Comparison of ENCODE assay signal across 2 cellular contexts in the genomic region with DNA sequence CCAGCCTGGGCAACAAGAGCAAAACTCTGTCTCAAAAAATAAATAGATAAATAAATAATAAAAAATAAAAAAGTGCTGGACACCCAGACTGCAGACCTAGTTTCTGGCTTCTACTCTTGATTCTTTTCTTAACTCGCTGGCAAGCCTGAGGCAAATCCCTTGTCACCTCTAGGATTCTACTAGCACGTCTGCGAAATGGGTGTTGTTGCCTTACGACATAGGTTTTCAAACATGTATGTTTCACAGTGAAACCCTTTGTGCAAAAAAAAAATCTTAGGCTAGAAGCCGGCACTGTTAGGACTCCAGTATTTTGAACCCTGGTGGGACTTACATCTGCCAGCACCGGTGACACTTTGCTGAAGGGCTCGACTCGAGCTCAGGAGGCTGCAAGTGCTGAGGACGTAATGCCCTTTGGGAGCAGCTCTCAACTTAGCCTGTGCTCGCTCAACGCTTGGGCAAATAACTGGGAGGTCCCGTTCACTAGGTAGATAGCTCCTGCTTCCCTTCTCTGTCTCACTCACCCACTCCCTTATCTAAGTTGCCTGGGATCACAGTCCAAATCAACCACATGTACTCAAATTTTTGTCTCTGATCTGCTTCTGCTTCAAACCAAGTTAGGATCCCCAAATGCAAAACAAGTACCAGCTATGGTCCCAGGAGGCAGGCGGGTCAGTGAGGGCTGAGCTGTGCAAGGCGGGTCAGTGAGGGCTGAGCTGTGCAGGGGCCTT.
TF ChIP-seq lines count a peak whose summit lies in the region.

No MANE protein-coding gene starts in this region.

TF ChIP-seq in GM23338, 12 proteins besides CTCF, POLR2A, EP300 and RAD21:
- TF ChIP-seq CREB1 (CRISPR knock-in tag; IDR thresholded peaks at IDR 0.05; ENCODE audit: low read depth) (no peak), JUNB (IDR thresholded peaks at IDR 0.05; ENCODE audit: unreplicated experiment) (no peak), EZH2phosphoT487 (IDR thresholded peaks at IDR 0.05; ENCODE audit: unreplicated experiment) (no peak), ZNF114 (CRISPR knock-in tag; IDR thresholded peaks at IDR 0.05) (no peak), STAT1 (IDR thresholded peaks at IDR 0.05; ENCODE audit: unreplicated experiment) (no peak)

TF ChIP-seq in HepG2, 621 proteins besides CTCF, POLR2A, EP300 and RAD21 (continues in another document):
- TF ChIP-seq ZC3H13 (CRISPR knock-in tag; IDR thresholded peaks at IDR 0.05) (peak; percentile 36; the same call in 1 of the 2 replicates), ZBTB7B (CRISPR knock-in tag; IDR thresholded peaks at IDR 0.05) (peak; percentile 72; the same call in 1 of the 2 replicates), POLR2AphosphoS2 (IDR thresholded peaks at IDR 0.05; ENCODE audit: low read depth, low read length) (no peak), NFYC (CRISPR knock-in tag; IDR thresholded peaks at IDR 0.05) (no peak), NFRKB (IDR thresholded peaks at IDR 0.05) (no peak), REPIN1 (CRISPR knock-in tag; IDR thresholded peaks at IDR 0.05; ENCODE audit: borderline replicate concordance, low read depth) (peak; percentile 62; the same call in 1 of the 2 replicates), KDM6A (CRISPR knock-in tag; IDR thresholded peaks at IDR 0.05; ENCODE audit: low read depth) (0 out of 2 replicates have a peak, but pooled peaks have one; percentile 22), ZSCAN21 (CRISPR knock-in tag; IDR thresholded peaks at IDR 0.05; ENCODE audit: borderline replicate concordance) (0 out of 2 replicates have a peak, but pooled peaks have one; percentile 49), FOXA1 (IDR thresholded peaks at IDR 0.05) (no peak), FOXA1 (CRISPR knock-in tag; IDR thresholded peaks at IDR 0.05) (peak; percentile 6; the same call in 1 of the 2 replicates), ZNF292 (CRISPR knock-in tag; IDR thresholded peaks at IDR 0.05; ENCODE audit: borderline replicate concordance, low read depth) (peak; percentile 71; the same call in 1 of the 2 replicates), TCF12 (IDR thresholded peaks at IDR 0.05) (no peak), TCF12 (CRISPR knock-in tag; IDR thresholded peaks at IDR 0.05) (no peak), SRY (CRISPR knock-in tag; IDR thresholded peaks at IDR 0.05) (no peak), RXRB (CRISPR knock-in tag; IDR thresholded peaks at IDR 0.05; ENCODE audit: borderline replicate concordance) (peak; percentile 64; the same call in 1 of the 2 replicates), JUN (CRISPR knock-in tag; IDR thresholded peaks at IDR 0.05) (no peak), ZNF761 (CRISPR knock-in tag; conservative IDR thresholded peaks at IDR 0.05) (no peak), WIZ (CRISPR knock-in tag; IDR thresholded peaks at IDR 0.05) (no peak), ZNF205 (CRISPR knock-in tag; IDR thresholded peaks at IDR 0.05) (peak; percentile 56; the same call in 1 of the 2 replicates), MATR3 (CRISPR knock-in tag; IDR thresholded peaks at IDR 0.05) (no peak), NR2C2 (CRISPR knock-in tag; IDR thresholded peaks at IDR 0.05; ENCODE audit: borderline replicate concordance) (0 out of 2 replicates have a peak, but pooled peaks have one; percentile 19), ZNF468 (CRISPR knock-in tag; IDR thresholded peaks at IDR 0.05) (no peak), MXI1 (IDR thresholded peaks at IDR 0.05; ENCODE audit: borderline replicate concordance, low read depth, low read length) (no peak; the same call in 2 of the 3 replicates), ZNF839 (CRISPR knock-in tag; IDR thresholded peaks at IDR 0.05; ENCODE audit: borderline replicate concordance) (no peak), ZNF547 (CRISPR knock-in tag; IDR thresholded peaks at IDR 0.05) (peak; percentile 38; the same call in 1 of the 2 replicates), HOXA3 (CRISPR knock-in tag; IDR thresholded peaks at IDR 0.05) (peak; percentile 59), ZBTB3 (CRISPR knock-in tag; IDR thresholded peaks at IDR 0.05; ENCODE audit: borderline replicate concordance, low read depth) (no peak)
- TF ChIP-seq, protein P1, sequence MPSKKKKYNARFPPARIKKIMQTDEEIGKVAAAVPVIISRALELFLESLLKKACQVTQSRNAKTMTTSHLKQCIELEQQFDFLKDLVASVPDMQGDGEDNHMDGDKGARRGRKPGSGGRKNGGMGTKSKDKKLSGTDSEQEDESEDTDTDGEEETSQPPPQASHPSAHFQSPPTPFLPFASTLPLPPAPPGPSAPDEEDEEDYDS (CRISPR knock-in tag; IDR thresholded peaks at IDR 0.05): peak; percentile 46; the same call in 1 of the 2 replicates
- TF ChIP-seq, protein P2, sequence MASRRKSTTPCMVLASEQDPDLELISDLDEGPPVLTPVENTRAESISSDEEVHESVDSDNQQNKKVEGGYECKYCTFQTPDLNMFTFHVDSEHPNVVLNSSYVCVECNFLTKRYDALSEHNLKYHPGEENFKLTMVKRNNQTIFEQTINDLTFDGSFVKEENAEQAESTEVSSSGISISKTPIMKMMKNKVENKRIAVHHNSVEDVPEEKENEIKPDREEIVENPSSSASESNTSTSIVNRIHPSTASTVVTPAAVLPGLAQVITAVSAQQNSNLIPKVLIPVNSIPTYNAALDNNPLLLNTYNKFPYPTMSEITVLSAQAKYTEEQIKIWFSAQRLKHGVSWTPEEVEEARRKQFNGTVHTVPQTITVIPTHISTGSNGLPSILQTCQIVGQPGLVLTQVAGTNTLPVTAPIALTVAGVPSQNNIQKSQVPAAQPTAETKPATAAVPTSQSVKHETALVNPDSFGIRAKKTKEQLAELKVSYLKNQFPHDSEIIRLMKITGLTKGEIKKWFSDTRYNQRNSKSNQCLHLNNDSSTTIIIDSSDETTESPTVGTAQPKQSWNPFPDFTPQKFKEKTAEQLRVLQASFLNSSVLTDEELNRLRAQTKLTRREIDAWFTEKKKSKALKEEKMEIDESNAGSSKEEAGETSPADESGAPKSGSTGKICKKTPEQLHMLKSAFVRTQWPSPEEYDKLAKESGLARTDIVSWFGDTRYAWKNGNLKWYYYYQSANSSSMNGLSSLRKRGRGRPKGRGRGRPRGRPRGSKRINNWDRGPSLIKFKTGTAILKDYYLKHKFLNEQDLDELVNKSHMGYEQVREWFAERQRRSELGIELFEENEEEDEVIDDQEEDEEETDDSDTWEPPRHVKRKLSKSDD (CRISPR knock-in tag; IDR thresholded peaks at IDR 0.05; ENCODE audit: low read depth): 0 out of 2 replicates have a peak, but pooled peaks have one; percentile 26
- TF ChIP-seq, protein P3, sequence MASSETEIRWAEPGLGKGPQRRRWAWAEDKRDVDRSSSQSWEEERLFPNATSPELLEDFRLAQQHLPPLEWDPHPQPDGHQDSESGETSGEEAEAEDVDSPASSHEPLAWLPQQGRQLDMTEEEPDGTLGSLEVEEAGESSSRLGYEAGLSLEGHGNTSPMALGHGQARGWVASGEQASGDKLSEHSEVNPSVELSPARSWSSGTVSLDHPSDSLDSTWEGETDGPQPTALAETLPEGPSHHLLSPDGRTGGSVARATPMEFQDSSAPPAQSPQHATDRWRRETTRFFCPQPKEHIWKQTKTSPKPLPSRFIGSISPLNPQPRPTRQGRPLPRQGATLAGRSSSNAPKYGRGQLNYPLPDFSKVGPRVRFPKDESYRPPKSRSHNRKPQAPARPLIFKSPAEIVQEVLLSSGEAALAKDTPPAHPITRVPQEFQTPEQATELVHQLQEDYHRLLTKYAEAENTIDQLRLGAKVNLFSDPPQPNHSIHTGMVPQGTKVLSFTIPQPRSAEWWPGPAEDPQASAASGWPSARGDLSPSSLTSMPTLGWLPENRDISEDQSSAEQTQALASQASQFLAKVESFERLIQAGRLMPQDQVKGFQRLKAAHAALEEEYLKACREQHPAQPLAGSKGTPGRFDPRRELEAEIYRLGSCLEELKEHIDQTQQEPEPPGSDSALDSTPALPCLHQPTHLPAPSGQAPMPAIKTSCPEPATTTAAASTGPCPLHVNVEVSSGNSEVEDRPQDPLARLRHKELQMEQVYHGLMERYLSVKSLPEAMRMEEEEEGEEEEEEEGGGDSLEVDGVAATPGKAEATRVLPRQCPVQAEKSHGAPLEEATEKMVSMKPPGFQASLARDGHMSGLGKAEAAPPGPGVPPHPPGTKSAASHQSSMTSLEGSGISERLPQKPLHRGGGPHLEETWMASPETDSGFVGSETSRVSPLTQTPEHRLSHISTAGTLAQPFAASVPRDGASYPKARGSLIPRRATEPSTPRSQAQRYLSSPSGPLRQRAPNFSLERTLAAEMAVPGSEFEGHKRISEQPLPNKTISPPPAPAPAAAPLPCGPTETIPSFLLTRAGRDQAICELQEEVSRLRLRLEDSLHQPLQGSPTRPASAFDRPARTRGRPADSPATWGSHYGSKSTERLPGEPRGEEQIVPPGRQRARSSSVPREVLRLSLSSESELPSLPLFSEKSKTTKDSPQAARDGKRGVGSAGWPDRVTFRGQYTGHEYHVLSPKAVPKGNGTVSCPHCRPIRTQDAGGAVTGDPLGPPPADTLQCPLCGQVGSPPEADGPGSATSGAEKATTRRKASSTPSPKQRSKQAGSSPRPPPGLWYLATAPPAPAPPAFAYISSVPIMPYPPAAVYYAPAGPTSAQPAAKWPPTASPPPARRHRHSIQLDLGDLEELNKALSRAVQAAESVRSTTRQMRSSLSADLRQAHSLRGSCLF (CRISPR knock-in tag; IDR thresholded peaks at IDR 0.05; ENCODE audit: borderline replicate concordance): no peak
- TF ChIP-seq, protein P4, sequence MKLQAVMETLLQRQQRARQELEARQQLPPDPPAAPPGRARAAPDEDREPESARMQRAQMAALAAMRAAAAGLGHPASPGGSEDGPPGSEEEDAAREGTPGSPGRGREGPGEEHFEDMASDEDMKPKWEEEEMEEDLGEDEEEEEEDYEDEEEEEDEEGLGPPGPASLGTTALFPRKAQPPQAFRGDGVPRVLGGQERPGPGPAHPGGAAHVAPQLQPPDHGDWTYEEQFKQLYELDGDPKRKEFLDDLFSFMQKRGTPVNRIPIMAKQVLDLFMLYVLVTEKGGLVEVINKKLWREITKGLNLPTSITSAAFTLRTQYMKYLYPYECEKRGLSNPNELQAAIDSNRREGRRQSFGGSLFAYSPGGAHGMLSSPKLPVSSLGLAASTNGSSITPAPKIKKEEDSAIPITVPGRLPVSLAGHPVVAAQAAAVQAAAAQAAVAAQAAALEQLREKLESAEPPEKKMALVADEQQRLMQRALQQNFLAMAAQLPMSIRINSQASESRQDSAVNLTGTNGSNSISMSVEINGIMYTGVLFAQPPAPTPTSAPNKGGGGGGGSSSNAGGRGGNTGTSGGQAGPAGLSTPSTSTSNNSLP (IDR thresholded peaks at IDR 0.05; ENCODE audit: low read depth, low read length): 0 out of 2 replicates have a peak, but pooled peaks have one; percentile 10
- TF ChIP-seq, protein P5, sequence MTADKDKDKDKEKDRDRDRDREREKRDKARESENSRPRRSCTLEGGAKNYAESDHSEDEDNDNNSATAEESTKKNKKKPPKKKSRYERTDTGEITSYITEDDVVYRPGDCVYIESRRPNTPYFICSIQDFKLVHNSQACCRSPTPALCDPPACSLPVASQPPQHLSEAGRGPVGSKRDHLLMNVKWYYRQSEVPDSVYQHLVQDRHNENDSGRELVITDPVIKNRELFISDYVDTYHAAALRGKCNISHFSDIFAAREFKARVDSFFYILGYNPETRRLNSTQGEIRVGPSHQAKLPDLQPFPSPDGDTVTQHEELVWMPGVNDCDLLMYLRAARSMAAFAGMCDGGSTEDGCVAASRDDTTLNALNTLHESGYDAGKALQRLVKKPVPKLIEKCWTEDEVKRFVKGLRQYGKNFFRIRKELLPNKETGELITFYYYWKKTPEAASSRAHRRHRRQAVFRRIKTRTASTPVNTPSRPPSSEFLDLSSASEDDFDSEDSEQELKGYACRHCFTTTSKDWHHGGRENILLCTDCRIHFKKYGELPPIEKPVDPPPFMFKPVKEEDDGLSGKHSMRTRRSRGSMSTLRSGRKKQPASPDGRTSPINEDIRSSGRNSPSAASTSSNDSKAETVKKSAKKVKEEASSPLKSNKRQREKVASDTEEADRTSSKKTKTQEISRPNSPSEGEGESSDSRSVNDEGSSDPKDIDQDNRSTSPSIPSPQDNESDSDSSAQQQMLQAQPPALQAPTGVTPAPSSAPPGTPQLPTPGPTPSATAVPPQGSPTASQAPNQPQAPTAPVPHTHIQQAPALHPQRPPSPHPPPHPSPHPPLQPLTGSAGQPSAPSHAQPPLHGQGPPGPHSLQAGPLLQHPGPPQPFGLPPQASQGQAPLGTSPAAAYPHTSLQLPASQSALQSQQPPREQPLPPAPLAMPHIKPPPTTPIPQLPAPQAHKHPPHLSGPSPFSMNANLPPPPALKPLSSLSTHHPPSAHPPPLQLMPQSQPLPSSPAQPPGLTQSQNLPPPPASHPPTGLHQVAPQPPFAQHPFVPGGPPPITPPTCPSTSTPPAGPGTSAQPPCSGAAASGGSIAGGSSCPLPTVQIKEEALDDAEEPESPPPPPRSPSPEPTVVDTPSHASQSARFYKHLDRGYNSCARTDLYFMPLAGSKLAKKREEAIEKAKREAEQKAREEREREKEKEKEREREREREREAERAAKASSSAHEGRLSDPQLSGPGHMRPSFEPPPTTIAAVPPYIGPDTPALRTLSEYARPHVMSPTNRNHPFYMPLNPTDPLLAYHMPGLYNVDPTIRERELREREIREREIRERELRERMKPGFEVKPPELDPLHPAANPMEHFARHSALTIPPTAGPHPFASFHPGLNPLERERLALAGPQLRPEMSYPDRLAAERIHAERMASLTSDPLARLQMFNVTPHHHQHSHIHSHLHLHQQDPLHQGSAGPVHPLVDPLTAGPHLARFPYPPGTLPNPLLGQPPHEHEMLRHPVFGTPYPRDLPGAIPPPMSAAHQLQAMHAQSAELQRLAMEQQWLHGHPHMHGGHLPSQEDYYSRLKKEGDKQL (CRISPR knock-in tag; IDR thresholded peaks at IDR 0.05; ENCODE audit: low read depth): no peak
